3 cellular contexts compared by ENCODE assay signal in the genomic region with DNA sequence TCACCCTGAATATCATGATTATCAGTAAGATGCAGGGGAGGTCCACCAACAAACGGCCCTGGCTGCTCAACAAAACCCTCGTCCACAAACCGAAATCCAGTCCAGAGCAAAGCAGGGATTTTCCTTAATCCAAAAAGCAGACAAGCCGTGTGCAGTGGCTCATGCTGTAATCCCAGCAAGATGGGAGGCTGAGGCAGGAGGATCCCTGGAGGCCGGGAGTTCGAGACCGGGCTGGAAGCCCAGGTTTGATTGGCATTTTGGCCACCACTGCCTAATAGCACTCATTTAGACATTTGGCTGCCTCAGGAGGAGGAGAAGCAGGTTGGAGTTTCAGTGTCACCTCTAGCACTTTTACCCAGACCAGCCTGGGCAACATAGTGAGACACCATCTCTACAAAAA.
"Had no signal": no experiment of that assay in that cellular context is flagged by ENCODE, and none has a peak within 500 bp of the region (broad histone marks: within the 10 kb centered on the region; RNA-seq: fewer than 3 reads in every experiment).

No MANE protein-coding gene starts in this region.

- H3K4me3 ChIP-seq: GM12878 had no signal

- DNase-seq: GDM1, GF-D8 had no signal
